ENCODE assay signal across 8 cellular contexts in genomic region chr10:119166111-119166500, GRCh38. TPM values are rescaled to one million over a fixed set of nuclear protein-coding genes. Genes with fewer than 3 reads are reported as not detected.
DNase-seq lines count a peak whose midpoint lies in the region; ATAC-seq and TF ChIP-seq lines count a peak whose summit lies in the region.

No MANE protein-coding gene starts in this region.

- TF ChIP-seq CTCF in WTC11 (IDR thresholded peaks at IDR 0.05) = no peak

- ATAC-seq in WTC11 = peak; percentile 33
- peak; percentile 37 for ATAC-seq in stimulated activated naive CD8-positive, alpha-beta T cell treated with anti-CD3 and anti-CD28 coated beads, Interleukin-15, amount 100 ng/mL, for 72 hours

- peaks cover 2% of the 10 kb centered on the region; the same call in 1 of the 2 replicates for H3K4me1 ChIP-seq in iPS DF 6.9 (ENCODE audit: control insufficient read depth, insufficient read depth, low read length)

- intact Hi-C loops in activated naive CD4-positive, alpha-beta T cell treated with anti-CD3 and anti-CD28 coated beads for 36 hours (cut with micrococcal nuclease) = no loop called here

- H3K4me3 Mint-ChIP-seq in activated naive CD4-positive, alpha-beta T cell treated with anti-CD3 and anti-CD28 coated beads for 36 hours = peak overlapping the region; percentile 83
- peak overlapping the region; percentile 85 for H3K4me3 Mint-ChIP-seq in WTC11
- H3K4me3 Mint-ChIP-seq in stimulated activated naive CD8-positive, alpha-beta T cell treated with anti-CD3 and anti-CD28 coated beads, Interleukin-15, amount 100 ng/mL, for 72 hours = peak overlapping the region; percentile 88 to 93

- peaks cover 9% of the 10 kb centered on the region; the same call in 1 of the 2 replicates for H3K36me3 ChIP-seq in iPS DF 6.9 (ENCODE audit: control insufficient read depth, insufficient read depth, low read length)

- H3K27ac Mint-ChIP-seq in activated naive CD4-positive, alpha-beta T cell treated with anti-CD3 and anti-CD28 coated beads for 36 hours = peak overlapping the region; percentile 85
- H3K27ac Mint-ChIP-seq in WTC11 = peak overlapping the region; percentile 60; the same call in 1 of the 2 replicates
- H3K27ac Mint-ChIP-seq in stimulated activated naive CD8-positive, alpha-beta T cell treated with anti-CD3 and anti-CD28 coated beads, Interleukin-15, amount 100 ng/mL, for 72 hours = peak overlapping the region; percentile 94 to 97

- WGBS in iPS DF 6.9 (ENCODE audit: insufficient coverage, insufficient read length) = no CpG with 5 or more reads among the region's 7 CpGs

- CTCF ChIA-PET in activated naive CD4-positive, alpha-beta T cell treated with anti-CD3 and anti-CD28 coated beads for 36 hours (lab: Charles Lee) = no interaction called here
- CTCF ChIA-PET in WTC11 (lab: Charles Lee) = interaction anchor here (2.7 kb wide), 1 partner anchor 33 kb away, joined by 13 read pairs; no protein-coding TSS in a partner anchor

- no peaks in the 10 kb centered on the region for H3K27me3 ChIP-seq in iPS DF 6.9 (ENCODE audit: control insufficient read depth, insufficient read depth, low read length)

- H3K36me3 Mint-ChIP-seq in activated naive CD4-positive, alpha-beta T cell treated with anti-CD3 and anti-CD28 coated beads for 36 hours (ENCODE audit: low read depth) = peaks cover 36% of the 10 kb centered on the region
- peaks cover 29% of the 10 kb centered on the region for H3K36me3 Mint-ChIP-seq in WTC11

- no peaks in the 10 kb centered on the region for H3K9me3 ChIP-seq in iPS DF 6.9 (ENCODE audit: control insufficient read depth, insufficient read depth, low read length)

- H3K9me3 Mint-ChIP-seq in activated naive CD4-positive, alpha-beta T cell treated with anti-CD3 and anti-CD28 coated beads for 36 hours = no peaks in the 10 kb centered on the region
- no peaks in the 10 kb centered on the region for H3K9me3 Mint-ChIP-seq in WTC11
- no peaks in the 10 kb centered on the region for H3K9me3 Mint-ChIP-seq in stimulated activated naive CD8-positive, alpha-beta T cell treated with anti-CD3 and anti-CD28 coated beads, Interleukin-15, amount 100 ng/mL, for 72 hours

- no peak for DNase-seq in activated naive CD4-positive, alpha-beta T cell treated with anti-CD3 and anti-CD28 coated beads for 36 hours
- DNase-seq in activated naive CD4-positive, alpha-beta T cell (lab: John Stamatoyannopoulos, UW) = no peak
- DNase-seq in WTC11 (ENCODE audit: low spot score) (no peak), iPS DF 6.9 (ENCODE audit: low read depth, low spot score) (no peak), NCI-H446 (lab: John Stamatoyannopoulos, UW) (no peak), medulla oblongata (ENCODE audit: extremely low spot score) (no peak)
- no peak for DNase-seq in stimulated activated naive CD8-positive, alpha-beta T cell treated with anti-CD3 and anti-CD28 coated beads, Interleukin-15, amount 100 ng/mL, for 72 hours
- no peak for DNase-seq in activated effector memory CD4-positive, alpha-beta T cell treated with anti-CD3 and anti-CD28 coated beads, Interleukin-2, amount 50 U/mL, for 16 hours

- POLR2A ChIA-PET in WTC11 (lab: Charles Lee) = no interaction called here

- H3K4me1 Mint-ChIP-seq in activated naive CD4-positive, alpha-beta T cell treated with anti-CD3 and anti-CD28 coated beads for 36 hours (ENCODE audit: low read depth) = peaks cover 42% of the 10 kb centered on the region
- peaks cover 19% of the 10 kb centered on the region for H3K4me1 Mint-ChIP-seq in WTC11
- peaks cover 52% of the 10 kb centered on the region for H3K4me1 Mint-ChIP-seq in stimulated activated naive CD8-positive, alpha-beta T cell treated with anti-CD3 and anti-CD28 coated beads, Interleukin-15, amount 100 ng/mL, for 72 hours

- H3K4me3 ChIP-seq in iPS DF 6.9 (ENCODE audit: low read length) = peak overlapping the region; percentile 69; the same call in 1 of the 2 replicates

- H3K27ac ChIP-seq in iPS DF 6.9 (ENCODE audit: low read length) = no peak overlapping the region

- no peaks in the 10 kb centered on the region for H3K27me3 Mint-ChIP-seq in activated naive CD4-positive, alpha-beta T cell treated with anti-CD3 and anti-CD28 coated beads for 36 hours (ENCODE audit: low read depth)
- H3K27me3 Mint-ChIP-seq in WTC11 (ENCODE audit: low read depth) = no peaks in the 10 kb centered on the region
- no peaks in the 10 kb centered on the region for H3K27me3 Mint-ChIP-seq in stimulated activated naive CD8-positive, alpha-beta T cell treated with anti-CD3 and anti-CD28 coated beads, Interleukin-15, amount 100 ng/mL, for 72 hours

TF ChIP-seq in WTC11, 78 proteins besides CTCF, POLR2A, EP300 and RAD21:
- TF ChIP-seq USF1 (CRISPR knock-in tag; IDR thresholded peaks at IDR 0.05) (no peak), ETV6 (CRISPR knock-in tag; IDR thresholded peaks at IDR 0.05) (0 out of 2 replicates have a peak, but pooled peaks have one; percentile 5)

RNA-seq across cellular contexts. Expression of gene SFXN4, which starts 0.6 kb away (rescaled TPM):
- 10 to 100 TPM; 46.1 to 51.7 TPM for total RNA-seq in activated naive CD4-positive, alpha-beta T cell treated with anti-CD3 and anti-CD28 coated beads for 36 hours
- total RNA-seq in WTC11 (2021) = 23.8 to 25.9 TPM (median 24.0 TPM) in 3 replicates

RNA-seq across cellular contexts. Expression of gene PRDX3, which starts 12.5 kb away (rescaled TPM):
- 100 to 1,000 TPM; 215 to 216 TPM for total RNA-seq in activated naive CD4-positive, alpha-beta T cell treated with anti-CD3 and anti-CD28 coated beads for 36 hours
- total RNA-seq in WTC11 (2021) = 167 to 175 TPM (median 173 TPM) in 3 replicates

RNA-seq across cellular contexts. Expression of gene GRK5, which starts 41.3 kb away (rescaled TPM):
- total RNA-seq in activated naive CD4-positive, alpha-beta T cell treated with anti-CD3 and anti-CD28 coated beads for 36 hours = 10 to 100 TPM; 27.1 to 29.7 TPM
- total RNA-seq in WTC11 (2021) = 1.9 to 2.3 TPM (median 2.2 TPM) in 3 replicates
